ENCODE assay signal across 22 cellular contexts in the genomic region with DNA sequence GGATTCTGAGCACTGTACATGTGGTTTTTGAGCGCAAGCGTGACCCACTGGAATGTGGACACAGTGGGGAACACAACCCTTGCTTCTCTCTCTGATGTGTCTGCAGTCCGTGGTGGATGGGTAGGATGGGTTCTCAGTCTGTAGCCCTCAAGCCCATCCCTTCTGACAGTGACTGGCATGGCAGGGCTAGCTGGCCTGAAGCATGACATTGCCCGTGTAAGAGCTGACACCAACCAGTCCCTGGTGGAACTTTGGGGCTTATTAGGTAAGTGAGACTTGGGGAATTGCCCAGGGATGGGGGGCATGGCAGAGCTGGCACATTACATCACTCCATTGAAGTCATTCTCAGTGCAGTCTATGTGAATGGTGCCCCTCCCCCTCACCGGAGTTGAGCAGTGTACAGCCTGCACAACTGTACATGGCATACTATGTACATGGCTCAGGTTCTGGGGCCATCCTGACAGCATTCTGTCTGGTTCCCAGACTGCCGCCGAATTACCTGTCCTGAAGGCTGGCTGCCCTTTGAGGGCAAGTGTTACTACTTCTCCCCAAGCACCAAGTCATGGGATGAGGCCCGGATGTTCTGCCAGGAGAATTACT. TPM values are rescaled to one million over a fixed set of nuclear protein-coding genes. Genes with fewer than 3 reads are reported as not detected.
DNase-seq lines count a peak whose midpoint lies in the region; ATAC-seq, FAIRE-seq and TF ChIP-seq lines count a peak whose summit lies in the region.
"Had no signal": no experiment of that assay in that cellular context is flagged by ENCODE, and none has a peak within 500 bp of the region (broad histone marks: within the 10 kb centered on the region; RNA-seq: fewer than 3 reads in every experiment).

No MANE protein-coding gene starts in this region.

- H3K4me3 ChIP-seq in kidney (ENCODE audit: low read length in 2 of 2) (no peak overlapping the region), osteoblast (ENCODE audit: insufficient read depth, low read length) (no peak overlapping the region)
- H3K4me3 ChIP-seq: A549, BLaER1, GM23338 had no signal

- no peak overlapping the region for H3K4me3 Mint-ChIP-seq in activated naive CD4-positive, alpha-beta T cell treated with anti-CD3 and anti-CD28 coated beads, Interleukin-2, amount 10 ng/mL, durations not matched to agents 7 days and 5 days
- no peak overlapping the region for H3K4me3 Mint-ChIP-seq in WTC11
- H3K4me3 Mint-ChIP-seq: CD14-positive monocyte; CD4-positive, alpha-beta memory T cell; GM23338 had no signal

- no peaks in the 10 kb centered on the region for H3K4me1 ChIP-seq in kidney (ENCODE audit: control insufficient read depth in 1 of 2, insufficient read depth in 1 of 2, low read depth in 1 of 2, low read length in 2 of 2)
- no peaks in the 10 kb centered on the region for H3K4me1 ChIP-seq in osteoblast (ENCODE audit: insufficient read depth, low read length)
- H3K4me1 ChIP-seq: A549 had no signal

- no peak overlapping the region for H3K9ac ChIP-seq in kidney (ENCODE audit: low read length in 2 of 2)
- H3K9ac ChIP-seq: BLaER1 had no signal

- POLR2A ChIA-PET in WTC11 (lab: Charles Lee), result no interaction called here

- CTCF ChIA-PET in activated naive CD4-positive, alpha-beta T cell treated with anti-CD3 and anti-CD28 coated beads, Interleukin-2, amount 10 ng/mL, durations not matched to agents 7 days and 5 days (lab: Charles Lee), result no interaction called here
- CTCF ChIA-PET in WTC11 (lab: Charles Lee), result no interaction called here

- no peak for DNase-seq in activated naive CD4-positive, alpha-beta T cell treated with anti-CD3 and anti-CD28 coated beads, Interleukin-2, amount 10 ng/mL, durations not matched to agents 7 days and 5 days
- no peak for DNase-seq in activated naive CD4-positive, alpha-beta T cell treated with anti-CD3 and anti-CD28 coated beads, Interleukin-2, amount 50 U/mL, for 16 hours
- peak; percentile 28 for DNase-seq in kidney
- peak; percentile 65 for DNase-seq in osteoblast (ENCODE audit: insufficient read length, low spot score, missing footprints)
- no peak for DNase-seq in stimulated activated CD4-positive, alpha-beta T cell treated with anti-CD3 and anti-CD28 coated beads, Interleukin-2, amount 100 ng/mL, for 24 hours
- DNase-seq in NCI-H1092 treated with DMSO at 0.1 percent for 48 hours (lab: John Stamatoyannopoulos, UW), result no peak
- no peak for DNase-seq in WTC11 (ENCODE audit: low spot score)
- DNase-seq: AML-193; Calu3; CD4-positive, alpha-beta memory T cell; DMS79 treated with DMSO at 0.1 percent for 48 hours; GF-D8; HCEC 1CT had no signal

- TF ChIP-seq CTCF in kidney (IDR thresholded peaks at IDR 0.05; ENCODE audit: borderline replicate concordance, extremely low read depth, insufficient read depth) (no peak), osteoblast (IDR thresholded peaks at IDR 0.05; ENCODE audit: extremely low read depth, low read depth, low read length) (no peak), WTC11 (IDR thresholded peaks at IDR 0.05) (no peak)

- H3K27ac ChIP-seq in kidney (ENCODE audit: low read depth in 2 of 2, low read length in 2 of 2) (no peak overlapping the region), osteoblast (ENCODE audit: low read depth, low read length) (no peak overlapping the region)
- H3K27ac ChIP-seq: 22Rv1, A549, BLaER1, HL-60 had no signal

- no peak overlapping the region for H3K4me2 ChIP-seq in osteoblast (ENCODE audit: insufficient read depth, low read length)
- H3K4me2 ChIP-seq: A549, BLaER1, GM23338 had no signal

- no peak overlapping the region for H2AFZ ChIP-seq in osteoblast (ENCODE audit: low read length)
- H2AFZ ChIP-seq: GM23338 had no signal

- peaks cover 8% of the 10 kb centered on the region for H3K9me3 Mint-ChIP-seq in activated naive CD4-positive, alpha-beta T cell treated with anti-CD3 and anti-CD28 coated beads, Interleukin-2, amount 10 ng/mL, durations not matched to agents 7 days and 5 days
- peaks cover 45% of the 10 kb centered on the region for H3K9me3 Mint-ChIP-seq in WTC11

- peaks cover 6% of the 10 kb centered on the region for H3K27me3 Mint-ChIP-seq in activated naive CD4-positive, alpha-beta T cell treated with anti-CD3 and anti-CD28 coated beads, Interleukin-2, amount 10 ng/mL, durations not matched to agents 7 days and 5 days
- H3K27me3 Mint-ChIP-seq in WTC11 (ENCODE audit: low read depth), result peaks cover 24% of the 10 kb centered on the region

- peaks cover 4% of the 10 kb centered on the region for H3K36me3 Mint-ChIP-seq in activated naive CD4-positive, alpha-beta T cell treated with anti-CD3 and anti-CD28 coated beads, Interleukin-2, amount 10 ng/mL, durations not matched to agents 7 days and 5 days
- peaks cover 11% of the 10 kb centered on the region for H3K36me3 Mint-ChIP-seq in WTC11
- H3K36me3 Mint-ChIP-seq: CD4-positive, alpha-beta memory T cell had no signal

- intact Hi-C loops in kidney (cut with DNase I), result no loop called here

- H3K27me3 ChIP-seq in osteoblast (ENCODE audit: insufficient read depth, low read length), result no peaks in the 10 kb centered on the region
- H3K27me3 ChIP-seq: BLaER1 had no signal

- no peaks in the 10 kb centered on the region for H4K20me1 ChIP-seq in osteoblast (ENCODE audit: insufficient read depth, low read length)
- H4K20me1 ChIP-seq: BLaER1 had no signal

- H3K79me2 ChIP-seq in osteoblast (ENCODE audit: insufficient read depth, low read length), result no peaks in the 10 kb centered on the region

- FAIRE-seq in kidney (lab: Jason Lieb, UNC), result no peak
- FAIRE-seq: A549, GM18507, H54 had no signal

- H3K36me3 ChIP-seq in kidney (ENCODE audit: control insufficient read depth in 1 of 2, insufficient read depth in 2 of 2, low read length in 2 of 2), result no peaks in the 10 kb centered on the region
- H3K36me3 ChIP-seq in osteoblast (ENCODE audit: insufficient read depth, low read length), result no peaks in the 10 kb centered on the region
- H3K36me3 ChIP-seq: BLaER1 had no signal

- H3K4me1 Mint-ChIP-seq in activated naive CD4-positive, alpha-beta T cell treated with anti-CD3 and anti-CD28 coated beads, Interleukin-2, amount 10 ng/mL, durations not matched to agents 7 days and 5 days, result peaks cover 3% of the 10 kb centered on the region
- H3K4me1 Mint-ChIP-seq in WTC11, result no peaks in the 10 kb centered on the region
- H3K4me1 Mint-ChIP-seq: CD14-positive monocyte, GM23338 had no signal

- ATAC-seq in WTC11, result no peak
- ATAC-seq: A549, GM23338 had no signal

- H3K9me3 ChIP-seq in kidney (ENCODE audit: control insufficient read depth in 1 of 2, low read length in 2 of 2) (peaks cover 0 to 9% of the 10 kb centered on the region in 2 donors), osteoblast (ENCODE audit: low read depth, low read length) (peaks cover 4% of the 10 kb centered on the region)
- H3K9me3 ChIP-seq: A549 had no signal

- peak overlapping the region; percentile 24 for H3K27ac Mint-ChIP-seq in activated naive CD4-positive, alpha-beta T cell treated with anti-CD3 and anti-CD28 coated beads, Interleukin-2, amount 10 ng/mL, durations not matched to agents 7 days and 5 days
- H3K27ac Mint-ChIP-seq in WTC11, result no peak overlapping the region
- H3K27ac Mint-ChIP-seq: CD14-positive monocyte; CD4-positive, alpha-beta memory T cell; GM23338 had no signal

TF ChIP-seq in WTC11, 78 proteins besides CTCF, POLR2A, EP300 and RAD21:
- no peak for TF ChIP-seq ZNF138 (CRISPR knock-in tag; conservative IDR thresholded peaks at IDR 0.05)
- TF ChIP-seq, protein P1, sequence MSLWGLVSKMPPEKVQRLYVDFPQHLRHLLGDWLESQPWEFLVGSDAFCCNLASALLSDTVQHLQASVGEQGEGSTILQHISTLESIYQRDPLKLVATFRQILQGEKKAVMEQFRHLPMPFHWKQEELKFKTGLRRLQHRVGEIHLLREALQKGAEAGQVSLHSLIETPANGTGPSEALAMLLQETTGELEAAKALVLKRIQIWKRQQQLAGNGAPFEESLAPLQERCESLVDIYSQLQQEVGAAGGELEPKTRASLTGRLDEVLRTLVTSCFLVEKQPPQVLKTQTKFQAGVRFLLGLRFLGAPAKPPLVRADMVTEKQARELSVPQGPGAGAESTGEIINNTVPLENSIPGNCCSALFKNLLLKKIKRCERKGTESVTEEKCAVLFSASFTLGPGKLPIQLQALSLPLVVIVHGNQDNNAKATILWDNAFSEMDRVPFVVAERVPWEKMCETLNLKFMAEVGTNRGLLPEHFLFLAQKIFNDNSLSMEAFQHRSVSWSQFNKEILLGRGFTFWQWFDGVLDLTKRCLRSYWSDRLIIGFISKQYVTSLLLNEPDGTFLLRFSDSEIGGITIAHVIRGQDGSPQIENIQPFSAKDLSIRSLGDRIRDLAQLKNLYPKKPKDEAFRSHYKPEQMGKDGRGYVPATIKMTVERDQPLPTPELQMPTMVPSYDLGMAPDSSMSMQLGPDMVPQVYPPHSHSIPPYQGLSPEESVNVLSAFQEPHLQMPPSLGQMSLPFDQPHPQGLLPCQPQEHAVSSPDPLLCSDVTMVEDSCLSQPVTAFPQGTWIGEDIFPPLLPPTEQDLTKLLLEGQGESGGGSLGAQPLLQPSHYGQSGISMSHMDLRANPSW (CRISPR knock-in tag; conservative IDR thresholded peaks at IDR 0.05; ENCODE audit: low read depth), result no peak
- TF ChIP-seq SMAD4 (CRISPR knock-in tag; IDR thresholded peaks at IDR 0.05), result no peak
- TF ChIP-seq OVOL2 (CRISPR knock-in tag; IDR thresholded peaks at IDR 0.05; ENCODE audit: borderline replicate concordance), result no peak
- TF ChIP-seq GRHL2 (CRISPR knock-in tag; IDR thresholded peaks at IDR 0.05; ENCODE audit: insufficient replicate concordance, severe bottlenecking), result no peak

RNA-seq across cellular contexts. Expression of a gene that starts 16.8 kb away (rescaled TPM):
- total RNA-seq in kidney, result 0.76 TPM
- polyA plus RNA-seq in kidney (ENCODE audit: insufficient read depth, low read depth, low replicate concordance), result not detected
- under 0.01 TPM in 1 of 2 replicates, not detected in the other for total RNA-seq in osteoblast
- total RNA-seq in WTC11 (2021), result 0.14 TPM in 1 of 3 replicates, not detected in the others
- total RNA-seq: Calu3; CD4-positive, alpha-beta memory T cell; HT1080 had no signal
- polyA plus RNA-seq: A549, GM23338 had no signal

RNA-seq across cellular contexts. Expression of a gene that starts 27.8 kb away (rescaled TPM):
- total RNA-seq in kidney, result 146 TPM
- polyA plus RNA-seq in kidney (ENCODE audit: insufficient read depth, low read depth, low replicate concordance), result 894 TPM
- 219 and 227 TPM in 2 replicates for total RNA-seq in osteoblast
- 240 to 255 TPM (median 254 TPM) in 3 replicates for total RNA-seq in WTC11 (2021)

Comparison
In these comparisons a context has a peak if more than half of its experiments do, and no peak if none do; other contexts are left out.
1. DNase-seq: peak in kidney (single experiment) and osteoblast (single experiment); none in activated naive CD4-positive, alpha-beta T cell treated with anti-CD3 and anti-CD28 coated beads, Interleukin-2, amount 10 ng/mL, durations not matched to agents 7 days and 5 days (single experiment), activated naive CD4-positive, alpha-beta T cell treated with anti-CD3 and anti-CD28 coated beads, Interleukin-2, amount 50 U/mL, for 16 hours (single experiment), stimulated activated CD4-positive, alpha-beta T cell treated with anti-CD3 and anti-CD28 coated beads, Interleukin-2, amount 100 ng/mL, for 24 hours (0 of 2), NCI-H1092 treated with DMSO at 0.1 percent for 48 hours (single experiment) and WTC11 (single experiment).